Comparison of ENCODE assay signal across 20 cellular contexts in the genomic region with DNA sequence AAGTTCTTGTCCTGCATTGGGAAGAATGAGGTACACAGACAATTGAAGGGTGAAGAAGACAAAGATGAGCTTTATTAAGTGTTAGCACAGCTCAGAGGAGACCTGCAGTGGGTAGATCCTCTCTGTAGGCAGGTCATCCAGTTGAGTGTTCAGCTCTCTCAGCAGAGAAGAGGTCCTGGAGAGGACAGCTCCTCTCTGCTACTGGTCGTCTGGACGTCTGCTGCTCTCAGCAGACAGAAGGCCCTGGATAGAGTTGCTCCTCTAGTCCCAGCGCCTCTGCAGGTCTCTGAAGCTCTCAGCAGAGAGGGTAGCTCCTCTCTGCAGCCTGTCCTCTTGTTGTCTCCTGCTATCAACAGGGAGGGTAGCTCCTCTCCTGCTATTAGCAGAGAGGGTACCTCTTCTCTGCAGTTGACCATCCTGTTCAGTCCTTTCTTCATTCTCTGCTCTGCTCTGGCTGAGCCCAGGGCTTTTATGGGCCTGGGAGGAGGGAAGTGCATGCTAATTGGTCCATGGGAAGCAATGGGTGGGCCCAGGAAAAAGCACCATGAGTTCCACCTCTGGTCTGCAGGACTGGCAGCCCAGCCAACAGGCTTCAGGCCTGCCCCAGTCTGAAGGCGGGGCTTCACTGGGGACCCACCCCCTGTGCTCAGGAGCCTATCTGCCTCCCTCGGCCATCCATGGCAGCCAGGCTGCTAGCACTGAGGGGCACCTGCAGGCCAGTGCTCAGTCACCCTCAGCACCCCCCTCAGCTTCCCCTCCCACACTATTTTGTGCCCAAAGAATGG. TPM values are rescaled to one million over a fixed set of nuclear protein-coding genes. Genes with fewer than 3 reads are reported as not detected.
DNase-seq lines count a peak whose midpoint lies in the region; ATAC-seq, FAIRE-seq and TF ChIP-seq lines count a peak whose summit lies in the region.
"Had no signal": no experiment of that assay in that cellular context is flagged by ENCODE, and none has a peak within 500 bp of the region (broad histone marks: within the 10 kb centered on the region; RNA-seq: fewer than 3 reads in every experiment).

No MANE protein-coding gene starts in this region.

- H3K9me3 ChIP-seq in K562 (replicated peaks; ENCODE audit: control insufficient read depth, insufficient read depth, low read depth, low read length) (no peaks in the 10 kb centered on the region), right cardiac atrium (ENCODE audit: control insufficient read depth, low read length) (no peaks in the 10 kb centered on the region), prostate gland (no peaks in the 10 kb centered on the region)

- WGBS in K562 (ENCODE audit: insufficient coverage, low coverage, missing lambda C conversion rate): 0% methylated on average over 4 of the region's 5 CpGs
- WGBS in right cardiac atrium: 77% methylated on average over 5 of the region's 5 CpGs
- WGBS in prostate gland: 81% methylated on average over 4 of the region's 5 CpGs

- H3K4me1 ChIP-seq in K562 (replicated peaks in 1 of 2; ENCODE audit: control insufficient read depth in 2 of 2, insufficient read depth in 2 of 2, low read length in 2 of 2) (no peaks in the 10 kb centered on the region), right cardiac atrium (ENCODE audit: control insufficient read depth, insufficient read depth, low read length) (no peaks in the 10 kb centered on the region), prostate gland (replicated peaks) (no peaks in the 10 kb centered on the region)

- H3K36me3 Mint-ChIP-seq in natural killer cell treated with Interleukin-12 subunit alpha and Interleukin-12 subunit beta and Interleukin-15 and Interleukin-18, amount 100 ng/mL, for 72 hours: no peaks in the 10 kb centered on the region
- H3K36me3 Mint-ChIP-seq in natural killer cell (no peaks in the 10 kb centered on the region), osteocyte (ENCODE audit: unreplicated experiment) (no peaks in the 10 kb centered on the region)

- no peak overlapping the region for H2AFZ ChIP-seq in K562 (ENCODE audit: low read depth, low read length)

- no peaks in the 10 kb centered on the region for H3K36me3 ChIP-seq in K562 (ENCODE audit: control insufficient read depth, insufficient read depth, low read length)
- H3K36me3 ChIP-seq in prostate gland: no peaks in the 10 kb centered on the region

- peaks cover 3% of the 10 kb centered on the region for H3K9me3 Mint-ChIP-seq in natural killer cell treated with Interleukin-12 subunit alpha and Interleukin-12 subunit beta and Interleukin-15 and Interleukin-18, amount 100 ng/mL, for 72 hours
- H3K9me3 Mint-ChIP-seq in natural killer cell (peaks cover 1 to 3% of the 10 kb centered on the region in 2 donors), osteocyte (ENCODE audit: unreplicated experiment) (no peaks in the 10 kb centered on the region)

- in situ Hi-C loops in K562 (cut with MboI): no loop called here

- no peak for TF ChIP-seq POLR2A in K562 (conservative IDR thresholded peaks at IDR 0.05)
- no peak for TF ChIP-seq POLR2A in prostate gland (IDR thresholded peaks at IDR 0.05)

- H3K27me3 Mint-ChIP-seq in natural killer cell treated with Interleukin-12 subunit alpha and Interleukin-12 subunit beta and Interleukin-15 and Interleukin-18, amount 100 ng/mL, for 72 hours: peaks cover 3 to 8% of the 10 kb centered on the region in 2 donors
- H3K27me3 Mint-ChIP-seq in natural killer cell (ENCODE audit: low read depth in 2 of 2) (no peaks in the 10 kb centered on the region), osteocyte (ENCODE audit: unreplicated experiment) (peaks cover 15% of the 10 kb centered on the region)

- no peak overlapping the region for H3K27ac Mint-ChIP-seq in natural killer cell treated with Interleukin-12 subunit alpha and Interleukin-12 subunit beta and Interleukin-15 and Interleukin-18, amount 100 ng/mL, for 72 hours
- H3K27ac Mint-ChIP-seq in natural killer cell (no peak overlapping the region), osteocyte (ENCODE audit: unreplicated experiment) (no peak overlapping the region)

- FAIRE-seq in K562 (lab: Jason Lieb, UNC): no peak

- ATAC-seq in natural killer cell treated with Interleukin-12 subunit alpha and Interleukin-12 subunit beta and Interleukin-15 and Interleukin-18, amount 100 ng/mL, for 72 hours: peak; percentile 17 to 36
- ATAC-seq in natural killer cell: no peak
- peak; percentile 68 for ATAC-seq in K562
- no peak for ATAC-seq in right cardiac atrium
- ATAC-seq: PC-3 had no signal

- H4K20me1 ChIP-seq in K562 (replicated peaks; ENCODE audit: control insufficient read depth, insufficient read depth, low read length): no peaks in the 10 kb centered on the region

- no peaks in the 10 kb centered on the region for H3K9me1 ChIP-seq in K562 (ENCODE audit: control insufficient read depth, insufficient read depth, low read length)

- CTCF ChIA-PET in K562 (lab: Yijun Ruan, JAX; ENCODE audit: low intra/inter-chr PET ratio): no interaction called here

- H3K27ac ChIP-seq in K562 (ENCODE audit: extremely low read depth, low read depth, low read length) (no peak overlapping the region), right cardiac atrium (ENCODE audit: low read length) (no peak overlapping the region), prostate gland (no peak overlapping the region)

- no peak for DNase-seq in natural killer cell treated with Interleukin-12 subunit alpha and Interleukin-12 subunit beta and Interleukin-15 and Interleukin-18, amount 100 ng/mL, for 72 hours (ENCODE audit: low spot score)
- DNase-seq in natural killer cell (no peak), K562 (ENCODE audit: extremely low read depth in 1 of 4, low spot score in 3 of 4) (peak in 1 of 4 experiments; percentile 2), myocyte (ENCODE audit: low read depth) (peak; percentile 5), right cardiac atrium (no peak), osteocyte (ENCODE audit: extremely low spot score, unreplicated experiment) (no peak), HPDE6-E6E7 (ENCODE audit: extremely low spot score) (no peak), prostate gland (ENCODE audit: low spot score) (no peak)
- DNase-seq: 8988T, DND-41, GDM1, HCEC 1CT, NCI-H1417 treated with DMSO at 0.1 percent for 48 hours, NCI-H187 treated with DMSO at 0.1 percent for 48 hours, NCI-H2227 treated with DMSO at 0.1 percent for 48 hours, NCI-H510A treated with DMSO at 0.1 percent for 48 hours, NCI-H82, PC-3 had no signal

- TF ChIP-seq EP300 in K562 (IDR thresholded peaks at IDR 0.05; ENCODE audit: low read length): no peak

- BruUV-seq in K562 (replicated peaks; lab: Mats Ljungman, UMichigan): no TSS peak

- no peak overlapping the region for H3K9ac ChIP-seq in K562 (ENCODE audit: insufficient read depth in 1 of 2, low read depth in 2 of 2, low read length in 2 of 2)

- intact Hi-C loops in natural killer cell (cut with micrococcal nuclease) (no loop called here), K562 (cut with micrococcal nuclease) (no loop called here), right cardiac atrium (cut with DNase I) (no loop called here), prostate gland (cut with DNase I) (no loop called here)

- H3K4me3 ChIP-seq in K562 (no peak overlapping the region), right cardiac atrium (ENCODE audit: low read length) (no peak overlapping the region), prostate gland (no peak overlapping the region)

- no peak for TF ChIP-seq RAD21 in K562 (CRISPR knock-in tag; conservative IDR thresholded peaks at IDR 0.05 in 1 of 2, IDR thresholded peaks at IDR 0.05 in 1 of 2)

- H3K4me3 Mint-ChIP-seq in natural killer cell treated with Interleukin-12 subunit alpha and Interleukin-12 subunit beta and Interleukin-15 and Interleukin-18, amount 100 ng/mL, for 72 hours: no peak overlapping the region
- H3K4me3 Mint-ChIP-seq in natural killer cell: no peak overlapping the region
- no peak overlapping the region for H3K4me3 Mint-ChIP-seq in osteocyte (ENCODE audit: unreplicated experiment)

- no peaks in the 10 kb centered on the region for H3K4me1 Mint-ChIP-seq in natural killer cell treated with Interleukin-12 subunit alpha and Interleukin-12 subunit beta and Interleukin-15 and Interleukin-18, amount 100 ng/mL, for 72 hours (ENCODE audit: low read depth in 2 of 2)
- no peaks in the 10 kb centered on the region for H3K4me1 Mint-ChIP-seq in natural killer cell
- H3K4me1 Mint-ChIP-seq in osteocyte (ENCODE audit: unreplicated experiment): no peaks in the 10 kb centered on the region

- TF ChIP-seq CTCF in natural killer cell (IDR thresholded peaks at IDR 0.05): no peak
- no peak for TF ChIP-seq CTCF in K562 (IDR thresholded peaks at IDR 0.05 in 2 of 3, conservative IDR thresholded peaks at IDR 0.05 in 1 of 3; ENCODE audit: insufficient read depth in 2 of 3, low read depth in 1 of 3, low read length in 3 of 3)
- TF ChIP-seq CTCF in osteocyte (IDR thresholded peaks at IDR 0.05): no peak
- no peak for TF ChIP-seq CTCF in prostate gland (IDR thresholded peaks at IDR 0.05)

- H3K79me2 ChIP-seq in K562 (ENCODE audit: control insufficient read depth, insufficient read depth, low read length): no peaks in the 10 kb centered on the region

- POLR2A ChIA-PET in K562 (lab: Yijun Ruan, JAX): no interaction called here

- no peak overlapping the region for H3K4me2 ChIP-seq in K562 (ENCODE audit: insufficient read depth, low read length)

- no peaks in the 10 kb centered on the region for H3K27me3 ChIP-seq in K562 (ENCODE audit: control insufficient read depth in 2 of 2, insufficient read depth in 2 of 2, low read length in 2 of 2)
- no peaks in the 10 kb centered on the region for H3K27me3 ChIP-seq in right cardiac atrium (ENCODE audit: control insufficient read depth, insufficient read depth)
- H3K27me3 ChIP-seq in prostate gland (replicated peaks; ENCODE audit: insufficient read depth): no peaks in the 10 kb centered on the region

RNA-seq across cellular contexts. Expression of a gene that starts 54.1 kb away (rescaled TPM):
- total RNA-seq in natural killer cell treated with Interleukin-12 subunit alpha and Interleukin-12 subunit beta and Interleukin-15 and Interleukin-18, amount 100 ng/mL, for 72 hours: not detected
- total RNA-seq in natural killer cell (not detected), K562 (2014; rRNA removed) (not detected in 2 replicates), K562 (2014; rRNA removed; fragmentation: Illumina TruSeq; extraction: Trizol) (not detected in 2 replicates), K562 (2015; rRNA removed; fragmentation: Illumina TruSeq; extraction: Trizol) (not detected in 2 replicates), K562 (2021) (not detected in 2 replicates), myocyte (not detected in 2 replicates), right cardiac atrium (not detected), osteocyte (not detected in 2 replicates), prostate gland (not detected)
- total RNA-seq in K562 (2011; cell fraction: chromatin; rRNA removed; ENCODE audit: low replicate concordance): not detected in 2 replicates
- not detected in 2 replicates for total RNA-seq in K562 (2011; cell fraction: nucleolus; rRNA removed)
- not detected in 2 replicates for total RNA-seq in K562 (2011; cell fraction: nucleoplasm; rRNA removed)
- polyA plus RNA-seq in K562 (2011; rRNA removed) (not detected in 2 replicates), K562 (2014; fragmentation: Illumina TruSeq; extraction: Trizol) (not detected in 2 replicates), K562 (2014; fragmentation: Nextera tagmentation; extraction: Ambion mirVana) (not detected), K562 (2014; rRNA removed) (not detected in 2 replicates), right cardiac atrium (0.07 TPM)
- not detected in 2 replicates for polyA plus RNA-seq in K562 (2011; cell fraction: cytosol; rRNA removed)
- not detected in 2 replicates for polyA plus RNA-seq in K562 (2011; cell fraction: nucleus; rRNA removed)
- not detected in 2 replicates for polyA plus RNA-seq in K562 (2012)
- polyA minus RNA-seq in K562 (2011; rRNA and poly(A)+ RNA removed): not detected in 2 replicates
- polyA minus RNA-seq in K562 (2011; cell fraction: cytosol; rRNA and poly(A)+ RNA removed): not detected in 2 replicates
- not detected in 2 replicates for polyA minus RNA-seq in K562 (2011; cell fraction: nucleus; rRNA and poly(A)+ RNA removed)
- not detected for polyA plus RNA-seq in myocyte (2012)
- total RNA-seq: M059J, PC-3 had no signal
- polyA plus RNA-seq: AG04450 had no signal

Comparison
In these comparisons a context has a peak if more than half of its experiments do, and no peak if none do; other contexts are left out.
1. ATAC-seq: peak in natural killer cell treated with Interleukin-12 subunit alpha and Interleukin-12 subunit beta and Interleukin-15 and Interleukin-18, amount 100 ng/mL, for 72 hours (2 of 2) and K562 (single experiment); none in natural killer cell (0 of 3) and right cardiac atrium (0 of 2).